In the genomic region with DNA sequence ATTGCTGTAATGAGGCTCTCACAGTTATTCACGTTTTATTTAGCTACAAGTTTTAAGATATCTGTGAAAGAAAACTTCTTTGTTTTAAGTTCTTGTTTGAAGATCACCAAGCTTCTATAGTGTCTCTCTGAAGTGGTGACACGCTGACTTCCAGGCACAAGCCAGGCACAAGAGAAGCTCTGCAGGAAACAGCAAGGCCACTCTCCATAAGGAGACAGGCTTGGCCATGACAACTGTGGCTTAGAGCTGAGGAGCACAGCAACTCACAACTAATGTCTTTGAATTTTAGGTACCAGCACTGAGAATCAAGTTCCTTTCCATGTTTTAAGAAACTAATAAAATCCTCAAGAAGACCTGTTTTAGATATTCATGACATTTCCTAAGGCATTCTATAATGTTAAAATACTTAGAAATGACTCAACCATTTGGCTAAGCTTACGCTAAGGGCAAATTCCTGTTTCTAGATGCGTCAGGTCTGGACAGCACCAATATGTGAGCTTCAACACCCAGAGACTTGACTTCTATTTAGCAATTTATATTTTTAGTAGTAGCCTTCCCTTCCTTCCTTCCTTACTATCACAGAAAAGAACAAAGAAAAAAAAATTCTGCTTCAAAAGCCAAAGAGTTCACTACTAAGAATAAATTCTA, we compare ENCODE assay signal across 19 cellular contexts. TPM values are rescaled to one million over a fixed set of nuclear protein-coding genes. Genes with fewer than 3 reads are reported as not detected.
A peak's percentile ranks its signal among the peaks of the same experiment; 100 is the strongest.
DNase-seq lines count a peak whose midpoint lies in the region; ATAC-seq and TF ChIP-seq lines count a peak whose summit lies in the region.
"Had no signal": no experiment of that assay in that cellular context is flagged by ENCODE, and none has a peak within 500 bp of the region (broad histone marks: within the 10 kb centered on the region; RNA-seq: fewer than 3 reads in every experiment).

No MANE protein-coding gene starts in this region.

- H3K4me3 ChIP-seq in adipocyte (ENCODE audit: low read length): no peak overlapping the region
- no peak overlapping the region for H3K4me3 ChIP-seq in fibroblast of mammary gland (ENCODE audit: control insufficient read depth, low read depth, low read length)
- H3K4me3 ChIP-seq in osteoblast (ENCODE audit: insufficient read depth, low read length): no peak overlapping the region
- H3K4me3 ChIP-seq in SJCRH30: no peak overlapping the region
- H3K4me3 ChIP-seq in aorta (ENCODE audit: low read length in 2 of 2): no peak overlapping the region
- H3K4me3 ChIP-seq: sigmoid colon had no signal

- H2AFZ ChIP-seq in osteoblast (ENCODE audit: low read length): no peak overlapping the region

- H3K36me3 ChIP-seq in adipocyte (ENCODE audit: control insufficient read depth, insufficient read depth, low read length, severe bottlenecking) (no peaks in the 10 kb centered on the region), osteoblast (ENCODE audit: insufficient read depth, low read length) (no peaks in the 10 kb centered on the region), SJCRH30 (peaks cover 38% of the 10 kb centered on the region), aorta (ENCODE audit: control insufficient read depth in 1 of 2, insufficient read depth in 2 of 2, low read length in 1 of 2) (no peaks in the 10 kb centered on the region)
- H3K36me3 ChIP-seq: BE2C, sigmoid colon had no signal

- H3K79me2 ChIP-seq in osteoblast (ENCODE audit: insufficient read depth, low read length): peaks cover 94% of the 10 kb centered on the region

- H3K4me2 ChIP-seq in osteoblast (ENCODE audit: insufficient read depth, low read length): no peak overlapping the region

- DNase-seq in HPDE6-E6E7 (ENCODE audit: extremely low spot score) (peak; percentile 22), adipocyte (ENCODE audit: low read depth) (peak; percentile 68), fibroblast of mammary gland (ENCODE audit: low read depth) (peak; percentile 28), osteoblast (ENCODE audit: insufficient read length, low spot score, missing footprints) (peak; percentile 55), SJCRH30 (no peak), aorta (no peak)
- no peak for DNase-seq in activated CD4-positive, alpha-beta T cell treated with anti-CD3 and anti-CD28 coated beads for 1 hour
- DNase-seq: activated CD4-positive, CD25-positive, alpha-beta regulatory T cell; BE2C; DND-41; KBM-7; naive thymus-derived CD8-positive, alpha-beta T cell; NCI-H1417; NCI-H345; sigmoid colon; stimulated activated CD4-positive, alpha-beta T cell treated with anti-CD3 and anti-CD28 coated beads, Interleukin-4, amount 100 ng/mL, for 4 hours; SW 1271 had no signal

- H3K9ac ChIP-seq in adipocyte (ENCODE audit: low read length): no peak overlapping the region

- TF ChIP-seq CTCF in fibroblast of mammary gland (conservative IDR thresholded peaks at IDR 0.05; ENCODE audit: control insufficient read depth, insufficient read depth, low read depth, low read length) (no peak), osteoblast (IDR thresholded peaks at IDR 0.05; ENCODE audit: extremely low read depth, low read depth, low read length) (no peak)

- H3K27me3 ChIP-seq in adipocyte (replicated peaks; ENCODE audit: control insufficient read depth, insufficient read depth, low read length): no peaks in the 10 kb centered on the region
- H3K27me3 ChIP-seq in osteoblast (ENCODE audit: insufficient read depth, low read length): no peaks in the 10 kb centered on the region
- H3K27me3 ChIP-seq in SJCRH30: no peaks in the 10 kb centered on the region
- no peaks in the 10 kb centered on the region for H3K27me3 ChIP-seq in aorta (ENCODE audit: control insufficient read depth in 1 of 2, insufficient read depth in 2 of 2, low read length in 1 of 2)
- H3K27me3 ChIP-seq: BE2C, sigmoid colon had no signal

- H3K27ac ChIP-seq in osteoblast (ENCODE audit: low read depth, low read length) (no peak overlapping the region), SJCRH30 (no peak overlapping the region), aorta (ENCODE audit: low read depth in 1 of 2, low read length in 2 of 2) (no peak overlapping the region)

- intact Hi-C loops in aorta (cut with DNase I): no loop called here

- no peaks in the 10 kb centered on the region for H3K9me3 ChIP-seq in adipocyte (ENCODE audit: control insufficient read depth, low read length)
- H3K9me3 ChIP-seq in osteoblast (ENCODE audit: low read depth, low read length): no peaks in the 10 kb centered on the region
- no peaks in the 10 kb centered on the region for H3K9me3 ChIP-seq in SJCRH30 (replicated peaks)
- H3K9me3 ChIP-seq in aorta (ENCODE audit: control insufficient read depth, low read length): no peaks in the 10 kb centered on the region
- H3K9me3 ChIP-seq: BE2C, sigmoid colon had no signal

- H3K4me1 ChIP-seq in adipocyte (ENCODE audit: control insufficient read depth, insufficient read depth, low read length): peaks cover 25% of the 10 kb centered on the region
- H3K4me1 ChIP-seq in osteoblast (ENCODE audit: insufficient read depth, low read length): peaks cover 14% of the 10 kb centered on the region
- H3K4me1 ChIP-seq in SJCRH30: peaks cover 15% of the 10 kb centered on the region
- peaks cover 0 to 2% of the 10 kb centered on the region in 2 donors for H3K4me1 ChIP-seq in aorta (ENCODE audit: control insufficient read depth in 1 of 2, insufficient read depth in 2 of 2, low read length in 2 of 2)

- WGBS in aorta, 2 donors: 75 to 81% methylated on average over 4 of the region's 4 CpGs

- H4K20me1 ChIP-seq in osteoblast (ENCODE audit: insufficient read depth, low read length): peaks cover 30% of the 10 kb centered on the region

- ATAC-seq in aorta (ENCODE audit: low FRiP score) (no peak), HG03025 (IDR thresholded peaks at IDR 0.05; ENCODE audit: low FRiP score, unreplicated experiment) (no peak)
- ATAC-seq: naive thymus-derived CD8-positive, alpha-beta T cell; stimulated activated effector memory CD8-positive, alpha-beta T cell treated with anti-CD3 and anti-CD28 coated beads, Interleukin-12 subunit alpha, Interleukin-12 subunit beta, amount 100 ng/mL, for 72 hours had no signal

RNA-seq across cellular contexts. Expression of a gene that starts 40.2 kb away (rescaled TPM):
- total RNA-seq in osteoblast (344 and 373 TPM in 2 replicates), aorta (100 to 1,000 TPM; 507 to 581 TPM)
- total RNA-seq in SJCRH30 (2014; rRNA removed; shearing (Covaris generic)): 369 and 399 TPM in 2 replicates
- 100 to 1,000 TPM; 149 to 235 TPM for polyA plus RNA-seq in aorta

Comparison
In these comparisons a context has a peak if more than half of its experiments do, and no peak if none do; other contexts are left out.
1. DNase-seq: peak in HPDE6-E6E7 (single experiment), adipocyte (single experiment), fibroblast of mammary gland (single experiment) and osteoblast (single experiment); none in SJCRH30 (0 of 2), activated CD4-positive, alpha-beta T cell treated with anti-CD3 and anti-CD28 coated beads for 1 hour (single experiment) and aorta (0 of 2).